ENCODE assay signal across 18 cellular contexts in genomic region chr3:58866079-58866478, GRCh38.
DNase-seq lines count a peak whose midpoint lies in the region; ATAC-seq, FAIRE-seq and TF ChIP-seq lines count a peak whose summit lies in the region.
"Had no signal": no experiment of that assay in that cellular context is flagged by ENCODE, and none has a peak within 500 bp of the region (broad histone marks: within the 10 kb centered on the region; RNA-seq: fewer than 3 reads in every experiment).

No MANE protein-coding gene starts in this region.

- H3K27ac ChIP-seq in HUES6 (ENCODE audit: low read depth, low read length) (peak overlapping the region; percentile 23; the same call in 1 of the 2 replicates), iPS-20b (ENCODE audit: low read length) (peak overlapping the region; percentile 16), foreskin keratinocyte (no peak overlapping the region)

- no peaks in the 10 kb centered on the region for H3K9me3 ChIP-seq in HUES6 (ENCODE audit: control insufficient read depth, insufficient read depth, low read depth, low read length)
- H3K9me3 ChIP-seq in iPS-20b (ENCODE audit: insufficient read depth, low read depth, low read length), result no peaks in the 10 kb centered on the region

- peak overlapping the region; percentile 49 for H3K4me3 Mint-ChIP-seq in WTC11
- H3K4me3 Mint-ChIP-seq: B cell; CD4-positive, alpha-beta T cell; HFFc6 had no signal

- H3K27me3 Mint-ChIP-seq in WTC11 (ENCODE audit: low read depth), result no peaks in the 10 kb centered on the region; the same call in 1 of the 2 replicates
- H3K27me3 Mint-ChIP-seq: B cell; CD4-positive, alpha-beta T cell had no signal

- H3K27ac Mint-ChIP-seq in WTC11, result peak overlapping the region; percentile 84
- H3K27ac Mint-ChIP-seq: CD4-positive, alpha-beta T cell; HFFc6 had no signal

- peak; percentile 59 for FAIRE-seq in GM19239 (lab: Jason Lieb, UNC)
- FAIRE-seq: H54, K562 had no signal

- TF ChIP-seq CTCF in WTC11 (IDR thresholded peaks at IDR 0.05) (no peak), foreskin keratinocyte (conservative IDR thresholded peaks at IDR 0.05) (no peak)

- H3K9ac ChIP-seq in HUES6 (ENCODE audit: low read length), result no peak overlapping the region
- peak overlapping the region; percentile 1; the same call in 1 of the 2 replicates for H3K9ac ChIP-seq in iPS-20b (ENCODE audit: low read depth, low read length)

- CTCF ChIA-PET in WTC11 (lab: Charles Lee), result interaction anchor here (1.2 kb wide), 1 partner anchor 42 kb away, joined by 5 read pairs; no protein-coding TSS in a partner anchor

- H3K9me3 Mint-ChIP-seq in WTC11, result no peaks in the 10 kb centered on the region
- H3K9me3 Mint-ChIP-seq: CD4-positive, alpha-beta T cell; HFFc6 had no signal

- DNase-seq in GM19239 (ENCODE audit: insufficient read length, low spot score) (no peak), WTC11 (ENCODE audit: low spot score) (no peak), foreskin keratinocyte (no peak), hypothalamus (lab: John Stamatoyannopoulos, UW) (no peak), EL (no peak)
- DNase-seq: C1 segment of cervical spinal cord; CD4-positive, alpha-beta T cell; DMS153; DMS79; GF-D8; HFFc6; IMR-90 had no signal

- H3K4me1 ChIP-seq in HUES6 (ENCODE audit: control insufficient read depth, insufficient read depth, low read length) (peaks cover 29% of the 10 kb centered on the region), iPS-20b (ENCODE audit: insufficient read depth, low read length) (peaks cover 31% of the 10 kb centered on the region; the same call in 1 of the 2 replicates), foreskin keratinocyte (no peaks in the 10 kb centered on the region)

- no peaks in the 10 kb centered on the region for H3K36me3 Mint-ChIP-seq in WTC11

- no peaks in the 10 kb centered on the region for H3K27me3 ChIP-seq in HUES6 (ENCODE audit: control insufficient read depth, insufficient read depth, low read length)
- H3K27me3 ChIP-seq in iPS-20b (ENCODE audit: insufficient read depth, low read length), result no peaks in the 10 kb centered on the region
- no peaks in the 10 kb centered on the region for H3K27me3 ChIP-seq in foreskin keratinocyte

- H3K4me3 ChIP-seq in HUES6 (ENCODE audit: low read depth, low read length), result no peak overlapping the region
- H3K4me3 ChIP-seq in iPS-20b (ENCODE audit: low read length), result peak overlapping the region; percentile 51; the same call in 1 of the 2 replicates
- H3K4me3 ChIP-seq: K562 had no signal

- ATAC-seq in WTC11 (peak; percentile 56), foreskin keratinocyte (no peak)
- ATAC-seq: HCT116, K562 had no signal

- POLR2A ChIA-PET in WTC11 (lab: Charles Lee), result no interaction called here

- H3K36me3 ChIP-seq in HUES6 (ENCODE audit: control insufficient read depth, insufficient read depth, low read length), result no peaks in the 10 kb centered on the region
- no peaks in the 10 kb centered on the region for H3K36me3 ChIP-seq in iPS-20b (ENCODE audit: insufficient read depth, low read depth, low read length)

- H3K4me1 Mint-ChIP-seq in WTC11, result peaks cover 54% of the 10 kb centered on the region

TF ChIP-seq in WTC11, 78 proteins besides CTCF, POLR2A, EP300 and RAD21 (continues in another document):
- no peak for TF ChIP-seq EMX1 (CRISPR knock-in tag; IDR thresholded peaks at IDR 0.05)
- no peak for TF ChIP-seq ETV6 (CRISPR knock-in tag; IDR thresholded peaks at IDR 0.05)
- TF ChIP-seq, protein P1, sequence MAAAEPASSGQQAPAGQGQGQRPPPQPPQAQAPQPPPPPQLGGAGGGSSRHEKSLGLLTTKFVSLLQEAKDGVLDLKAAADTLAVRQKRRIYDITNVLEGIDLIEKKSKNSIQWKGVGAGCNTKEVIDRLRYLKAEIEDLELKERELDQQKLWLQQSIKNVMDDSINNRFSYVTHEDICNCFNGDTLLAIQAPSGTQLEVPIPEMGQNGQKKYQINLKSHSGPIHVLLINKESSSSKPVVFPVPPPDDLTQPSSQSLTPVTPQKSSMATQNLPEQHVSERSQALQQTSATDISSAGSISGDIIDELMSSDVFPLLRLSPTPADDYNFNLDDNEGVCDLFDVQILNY (CRISPR knock-in tag; IDR thresholded peaks at IDR 0.05), result no peak
- no peak for TF ChIP-seq OVOL2 (CRISPR knock-in tag; IDR thresholded peaks at IDR 0.05; ENCODE audit: borderline replicate concordance)
- TF ChIP-seq ZNF281 (CRISPR knock-in tag; IDR thresholded peaks at IDR 0.05), result no peak
- no peak for TF ChIP-seq E2F1 (CRISPR knock-in tag; IDR thresholded peaks at IDR 0.05)
- TF ChIP-seq IRF2 (CRISPR knock-in tag; IDR thresholded peaks at IDR 0.05; ENCODE audit: borderline replicate concordance, low read depth), result no peak
- no peak for TF ChIP-seq JUN (CRISPR knock-in tag; IDR thresholded peaks at IDR 0.05)
- TF ChIP-seq SMAD4 (CRISPR knock-in tag; IDR thresholded peaks at IDR 0.05), result no peak
- TF ChIP-seq ARID4B (CRISPR knock-in tag; IDR thresholded peaks at IDR 0.05; ENCODE audit: borderline replicate concordance), result no peak
- TF ChIP-seq, protein P2, sequence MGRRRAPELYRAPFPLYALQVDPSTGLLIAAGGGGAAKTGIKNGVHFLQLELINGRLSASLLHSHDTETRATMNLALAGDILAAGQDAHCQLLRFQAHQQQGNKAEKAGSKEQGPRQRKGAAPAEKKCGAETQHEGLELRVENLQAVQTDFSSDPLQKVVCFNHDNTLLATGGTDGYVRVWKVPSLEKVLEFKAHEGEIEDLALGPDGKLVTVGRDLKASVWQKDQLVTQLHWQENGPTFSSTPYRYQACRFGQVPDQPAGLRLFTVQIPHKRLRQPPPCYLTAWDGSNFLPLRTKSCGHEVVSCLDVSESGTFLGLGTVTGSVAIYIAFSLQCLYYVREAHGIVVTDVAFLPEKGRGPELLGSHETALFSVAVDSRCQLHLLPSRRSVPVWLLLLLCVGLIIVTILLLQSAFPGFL (CRISPR knock-in tag; IDR thresholded peaks at IDR 0.05; ENCODE audit: borderline replicate concordance), result no peak
- no peak for TF ChIP-seq JAZF1 (CRISPR knock-in tag; IDR thresholded peaks at IDR 0.05)
